In the genomic region with DNA sequence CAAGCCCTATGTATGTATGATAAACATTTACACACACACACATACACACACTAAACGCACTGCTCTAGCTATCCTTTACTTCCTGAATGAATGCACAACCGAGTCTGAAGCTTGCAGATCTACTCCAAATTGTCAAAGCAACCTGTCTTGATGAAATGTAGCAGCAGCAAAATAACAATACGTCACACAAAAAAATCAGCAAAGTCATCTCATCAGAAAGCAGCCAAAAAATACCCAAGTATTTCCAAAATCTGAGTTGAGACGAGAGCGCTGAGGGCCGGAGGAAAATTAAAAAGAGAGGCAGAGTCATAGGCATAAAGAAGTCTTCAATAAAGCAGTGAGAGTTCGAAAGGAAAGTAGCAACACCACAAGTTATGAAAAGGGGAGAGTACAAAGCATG, we compare ENCODE assay signal across 16 cellular contexts.
A peak's percentile ranks its signal among the peaks of the same experiment; 100 is the strongest.
DNase-seq lines count a peak whose midpoint lies in the region; ATAC-seq and TF ChIP-seq lines count a peak whose summit lies in the region.
"Had no signal": no experiment of that assay in that cellular context is flagged by ENCODE, and none has a peak within 500 bp of the region (broad histone marks: within the 10 kb centered on the region; RNA-seq: fewer than 3 reads in every experiment).

No MANE protein-coding gene starts in this region.

- 25 to 37% methylated on average over 7 of the region's 7 CpGs for WGBS in GM23248 (ENCODE audit: low coverage in 1 of 2, low lambda C conversion rate in 2 of 2, missing lambda C conversion rate in 2 of 2), 2 experiments
- WGBS in mammary epithelial cell (ENCODE audit: low coverage, missing lambda C conversion rate) = 23% methylated on average over 7 of the region's 7 CpGs
- 76 to 79% methylated on average over 7 of the region's 7 CpGs for WGBS in sigmoid colon, 2 donors

- no peak overlapping the region for H3K4me3 Mint-ChIP-seq in activated naive CD4-positive, alpha-beta T cell treated with anti-CD3 and anti-CD28 coated beads, Interleukin-2, amount 10 ng/mL, durations not matched to agents 7 days and 5 days
- H3K4me3 Mint-ChIP-seq: nephron, type B pancreatic cell had no signal

- no peaks in the 10 kb centered on the region for H4K20me1 ChIP-seq in GM23248 (ENCODE audit: insufficient read depth)
- no peaks in the 10 kb centered on the region for H4K20me1 ChIP-seq in mammary epithelial cell (ENCODE audit: insufficient read depth, low read length)

- no peaks in the 10 kb centered on the region for H3K9me2 ChIP-seq in GM23248 (ENCODE audit: insufficient read depth)

- no TSS peak for BruUV-seq in mammary epithelial cell (replicated peaks; lab: Mats Ljungman, UMichigan)

- peak overlapping the region; percentile 55 for H3K9ac ChIP-seq in GM23248
- H3K9ac ChIP-seq in mammary epithelial cell (ENCODE audit: insufficient read depth, low read length) = no peak overlapping the region
- no peak overlapping the region for H3K9ac ChIP-seq in iPS-18a (ENCODE audit: low read length)

- no peak for ATAC-seq in GM19467 (IDR thresholded peaks at IDR 0.05; ENCODE audit: unreplicated experiment)
- ATAC-seq: stimulated activated naive CD8-positive, alpha-beta T cell treated with anti-CD3 and anti-CD28 coated beads, Interleukin-15, Interleukin-2, amounts not matched to agents 100 U/mL and 50 U/mL, for 24 hours had no signal

- no peaks in the 10 kb centered on the region for H3K9me3 Mint-ChIP-seq in activated naive CD4-positive, alpha-beta T cell treated with anti-CD3 and anti-CD28 coated beads, Interleukin-2, amount 10 ng/mL, durations not matched to agents 7 days and 5 days
- H3K9me3 Mint-ChIP-seq: nephron, type B pancreatic cell had no signal

- CTCF ChIA-PET in mammary epithelial cell (lab: Charles Lee; ENCODE audit: low non-redundant PET) = no interaction called here
- CTCF ChIA-PET in activated naive CD4-positive, alpha-beta T cell treated with anti-CD3 and anti-CD28 coated beads, Interleukin-2, amount 10 ng/mL, durations not matched to agents 7 days and 5 days (lab: Charles Lee) = no interaction called here

- H3K4me3 ChIP-seq in GM23248 (peak overlapping the region; percentile 48), mammary epithelial cell (replicated peaks in 1 of 3; ENCODE audit: insufficient read depth in 1 of 3, low read depth in 2 of 3, low read length in 3 of 3) (no peak overlapping the region), iPS-18a (ENCODE audit: low read length) (peak overlapping the region; percentile 3), sigmoid colon (no peak overlapping the region)

- intact Hi-C loops in mammary epithelial cell (cut with micrococcal nuclease) = no loop called here
- intact Hi-C loops in sigmoid colon (cut with DNase I) = no loop called here

- TF ChIP-seq CTCF in mammary epithelial cell (conservative IDR thresholded peaks at IDR 0.05 in 1 of 2, IDR thresholded peaks at IDR 0.05 in 1 of 2; ENCODE audit: extremely low read depth in 1 of 2, insufficient read depth in 1 of 2, low read depth in 1 of 2, low read length in 2 of 2) = no peak
- TF ChIP-seq CTCF in sigmoid colon (IDR thresholded peaks at IDR 0.05) = no peak

- DNase-seq in GM23248 = peak; percentile 12
- no peak for DNase-seq in mammary epithelial cell
- DNase-seq in sigmoid colon = no peak
- DNase-seq in activated naive CD4-positive, alpha-beta T cell treated with anti-CD3 and anti-CD28 coated beads, Interleukin-2, amount 10 ng/mL, durations not matched to agents 7 days and 5 days = no peak
- DNase-seq in activated CD4-positive, alpha-beta T cell treated with anti-CD3 and anti-CD28 coated beads for 4 hours = no peak
- DNase-seq: activated CD4-positive, alpha-beta T cell treated with anti-CD3 and anti-CD28 coated beads, Interleukin-2, amount 50 U/mL, for 4 hours; activated naive CD4-positive, alpha-beta T cell; anterior cingulate cortex; foreskin melanocyte; NCI-H510A treated with DMSO at 0.1 percent for 48 hours; stimulated activated CD4-positive, alpha-beta T cell treated with anti-CD3 and anti-CD28 coated beads, Interleukin-1b, Interleukin-23, amount 100 ng/mL, for 48 hours; stimulated activated naive CD8-positive, alpha-beta T cell treated with anti-CD3 and anti-CD28 coated beads, Interleukin-15, Interleukin-2, amounts not matched to agents 100 U/mL and 50 U/mL, for 24 hours had no signal

- dilution Hi-C loops in mammary epithelial cell (cut with HindIII; ENCODE audit: low sequenced_read_pairs) = no loop called here

- H2AFZ ChIP-seq in GM23248 (peak overlapping the region; percentile 70), mammary epithelial cell (ENCODE audit: low read depth, low read length) (peak overlapping the region; percentile 65)

- peaks cover 5% of the 10 kb centered on the region for H3K27me3 Mint-ChIP-seq in activated naive CD4-positive, alpha-beta T cell treated with anti-CD3 and anti-CD28 coated beads, Interleukin-2, amount 10 ng/mL, durations not matched to agents 7 days and 5 days
- H3K27me3 Mint-ChIP-seq: type B pancreatic cell had no signal

- no peaks in the 10 kb centered on the region for H3K9me3 ChIP-seq in GM23248 (ENCODE audit: low read depth)
- H3K9me3 ChIP-seq in mammary epithelial cell (replicated peaks; ENCODE audit: insufficient read depth, low read length) = no peaks in the 10 kb centered on the region
- H3K9me3 ChIP-seq in iPS-18a (ENCODE audit: control insufficient read depth, low read depth, low read length) = no peaks in the 10 kb centered on the region
- no peaks in the 10 kb centered on the region for H3K9me3 ChIP-seq in sigmoid colon

- H3K4me2 ChIP-seq in GM23248 (ENCODE audit: unreplicated experiment) (peak overlapping the region; percentile 68), mammary epithelial cell (ENCODE audit: insufficient read depth, low read depth, low read length) (no peak overlapping the region)

- TF ChIP-seq EP300 in sigmoid colon (IDR thresholded peaks at IDR 0.05) = no peak

- no peak overlapping the region for H3K27ac Mint-ChIP-seq in activated naive CD4-positive, alpha-beta T cell treated with anti-CD3 and anti-CD28 coated beads, Interleukin-2, amount 10 ng/mL, durations not matched to agents 7 days and 5 days
- H3K27ac Mint-ChIP-seq: nephron, type B pancreatic cell had no signal

- no peak for TF ChIP-seq POLR2A in sigmoid colon (IDR thresholded peaks at IDR 0.05)

- H3K27ac ChIP-seq in GM23248 (peak overlapping the region; percentile 45), mammary epithelial cell (ENCODE audit: insufficient read depth, low read depth, low read length) (no peak overlapping the region), iPS-18a (ENCODE audit: low read length) (peak overlapping the region; percentile 51), sigmoid colon (peak overlapping the region in 3 of 4 donors; percentile 16 to 49 (median 35))

- H3K4me1 Mint-ChIP-seq in activated naive CD4-positive, alpha-beta T cell treated with anti-CD3 and anti-CD28 coated beads, Interleukin-2, amount 10 ng/mL, durations not matched to agents 7 days and 5 days = no peaks in the 10 kb centered on the region

- H3K27me3 ChIP-seq in GM23248 (replicated peaks; ENCODE audit: insufficient read depth) (no peaks in the 10 kb centered on the region), mammary epithelial cell (ENCODE audit: insufficient read depth, low read length) (peaks cover 4% of the 10 kb centered on the region), iPS-18a (ENCODE audit: control insufficient read depth, insufficient read depth, low read length) (no peaks in the 10 kb centered on the region), sigmoid colon (no peaks in the 10 kb centered on the region)

- H3K79me2 ChIP-seq in GM23248 (ENCODE audit: insufficient read depth) (no peaks in the 10 kb centered on the region), mammary epithelial cell (ENCODE audit: insufficient read depth, low read length) (no peaks in the 10 kb centered on the region)

- H3K36me3 Mint-ChIP-seq in activated naive CD4-positive, alpha-beta T cell treated with anti-CD3 and anti-CD28 coated beads, Interleukin-2, amount 10 ng/mL, durations not matched to agents 7 days and 5 days = no peaks in the 10 kb centered on the region
- H3K36me3 Mint-ChIP-seq: type B pancreatic cell had no signal

- H3F3A ChIP-seq in GM23248 (ENCODE audit: insufficient read depth) = peaks cover 18% of the 10 kb centered on the region

- H3K36me3 ChIP-seq in GM23248 (ENCODE audit: low read depth) (no peaks in the 10 kb centered on the region), mammary epithelial cell (ENCODE audit: insufficient read depth, low read length) (no peaks in the 10 kb centered on the region), iPS-18a (ENCODE audit: control insufficient read depth, low read depth, low read length) (no peaks in the 10 kb centered on the region), sigmoid colon (no peaks in the 10 kb centered on the region)

- H3K4me1 ChIP-seq in GM23248 (ENCODE audit: insufficient read depth) (peaks cover 33% of the 10 kb centered on the region), mammary epithelial cell (ENCODE audit: insufficient read depth, low read length) (peaks cover 17% of the 10 kb centered on the region), iPS-18a (ENCODE audit: control insufficient read depth, low read depth, low read length) (peaks cover 82% of the 10 kb centered on the region), sigmoid colon (peaks cover 0 to 10% (median 5%) of the 10 kb centered on the region in 4 donors)

- in situ Hi-C loops in GM23248 (cut with MboI) (no loop called here), mammary epithelial cell (cut with MboI; ENCODE audit: low sequenced_read_pairs in 2 of 2) (no loop called here)

Comparison
In these comparisons a context has a peak if more than half of its experiments do, and no peak if none do; other contexts are left out.
1. H3K4me3 ChIP-seq: peak in GM23248 (single experiment) and iPS-18a (single experiment); none in mammary epithelial cell (0 of 3) and sigmoid colon (0 of 4).